In genomic region chr4:100289980-100290379, GRCh38 we compare ENCODE assay signal across 26 cellular contexts.
DNase-seq lines count a peak whose midpoint lies in the region; TF ChIP-seq lines count a peak whose summit lies in the region.
"Had no signal": no experiment of that assay in that cellular context is flagged by ENCODE, and none has a peak within 500 bp of the region (broad histone marks: within the 10 kb centered on the region; RNA-seq: fewer than 3 reads in every experiment).

No MANE protein-coding gene starts in this region.

- no TSS peak for BruUV-seq in MCF 10A (replicated peaks; lab: Mats Ljungman, UMichigan)

- H3K9ac ChIP-seq in SK-N-SH, result peak overlapping the region; percentile 3; the same call in 1 of the 2 replicates

- peaks cover 20% of the 10 kb centered on the region for H3K4me1 Mint-ChIP-seq in MCF 10A (ENCODE audit: insufficient read depth, unreplicated experiment)
- H3K4me1 Mint-ChIP-seq: activated B cell treated with CpG ODN at 0.5 μM for 24 hours had no signal

- H3K27ac ChIP-seq in breast epithelium (peak overlapping the region in 1 of 2 donors; percentile 14), SK-N-SH (ENCODE audit: low read depth in 2 of 2, low read length in 1 of 2) (peak overlapping the region; percentile 64 to 69; a peak in 3 of 4 replicates), suprapubic skin (peak overlapping the region; percentile 9), testis (no peak overlapping the region), WERI-Rb-1 (no peak overlapping the region)
- H3K27ac ChIP-seq: body of pancreas, colonic mucosa, left ventricle myocardium inferior, right lobe of liver, SJCRH30, upper lobe of right lung had no signal

- no peaks in the 10 kb centered on the region for H3K79me2 ChIP-seq in SK-N-SH (ENCODE audit: insufficient read depth)

- H3K9me2 ChIP-seq in SK-N-SH, result no peaks in the 10 kb centered on the region

- peaks cover 12% of the 10 kb centered on the region for H3F3A ChIP-seq in SK-N-SH (replicated peaks; ENCODE audit: insufficient read depth)

- intact Hi-C loops in MCF 10A (cut with micrococcal nuclease) (no loop called here), breast epithelium (cut with DNase I; ENCODE audit: low total_unique reads) (no loop called here), testis (cut with DNase I; ENCODE audit: low total_unique reads) (no loop called here)

- H3K27me3 Mint-ChIP-seq in MCF 10A (ENCODE audit: insufficient read depth, unreplicated experiment), result no peaks in the 10 kb centered on the region

- CTCF ChIA-PET in MCF 10A (lab: Yijun Ruan, JAX) (no interaction called here), SK-N-SH (lab: Yijun Ruan, JAX) (no interaction called here)

- H3K4me2 ChIP-seq in SK-N-SH, result peak overlapping the region; percentile 34; the same call in 1 of the 2 replicates

- H3K4me1 ChIP-seq in breast epithelium (no peaks in the 10 kb centered on the region), SK-N-SH (ENCODE audit: control insufficient read depth in 1 of 2, insufficient read depth in 2 of 2, low read depth in 1 of 2, low read length in 1 of 2) (peaks cover 3 to 20% of the 10 kb centered on the region in 2 experiments; a peak in 3 of 4 replicates), suprapubic skin (no peaks in the 10 kb centered on the region), testis (no peaks in the 10 kb centered on the region)
- H3K4me1 ChIP-seq: body of pancreas, colonic mucosa, right lobe of liver, SJCRH30, upper lobe of right lung had no signal

- H3K36me3 Mint-ChIP-seq in MCF 10A (ENCODE audit: insufficient read depth, unreplicated experiment), result no peaks in the 10 kb centered on the region

- peaks cover 7% of the 10 kb centered on the region for H3K9me3 Mint-ChIP-seq in MCF 10A (ENCODE audit: unreplicated experiment)
- H3K9me3 Mint-ChIP-seq: activated B cell treated with CpG ODN at 0.5 μM for 24 hours; neural crest cell; T-helper 2 cell treated with Interferon-gamma antibody and Interleukin-4, amounts not matched to agents 5 μg/mL and 100 μg/mL, for 36 hours had no signal

- POLR2A ChIA-PET in MCF 10A (lab: Yijun Ruan, JAX) (interaction anchor here (1.4 kb wide), 1 partner anchor 10 kb away, joined by 5 read pairs; no protein-coding TSS in a partner anchor), SK-N-SH (lab: Yijun Ruan, JAX) (no interaction called here)

- H3K9me3 ChIP-seq in breast epithelium, result no peaks in the 10 kb centered on the region
- H3K9me3 ChIP-seq in SK-N-SH, result no peaks in the 10 kb centered on the region
- no peaks in the 10 kb centered on the region for H3K9me3 ChIP-seq in suprapubic skin
- no peaks in the 10 kb centered on the region for H3K9me3 ChIP-seq in testis
- H3K9me3 ChIP-seq in WERI-Rb-1 (ENCODE audit: severe bottlenecking), result no peaks in the 10 kb centered on the region
- H3K9me3 ChIP-seq: body of pancreas, colonic mucosa, left ventricle myocardium inferior, right lobe of liver, SJCRH30, upper lobe of right lung had no signal

- no peaks in the 10 kb centered on the region for H3K36me3 ChIP-seq in breast epithelium
- H3K36me3 ChIP-seq in SK-N-SH (replicated peaks in 1 of 2; ENCODE audit: control insufficient read depth in 1 of 2, insufficient read depth in 2 of 2, low read length in 1 of 2), result no peaks in the 10 kb centered on the region
- H3K36me3 ChIP-seq in suprapubic skin, result no peaks in the 10 kb centered on the region
- no peaks in the 10 kb centered on the region for H3K36me3 ChIP-seq in testis (ENCODE audit: low read depth, missing control alignments)
- H3K36me3 ChIP-seq in WERI-Rb-1, result no peaks in the 10 kb centered on the region
- H3K36me3 ChIP-seq: colonic mucosa, left ventricle myocardium inferior, right lobe of liver, SJCRH30, upper lobe of right lung had no signal

- H3K27me3 ChIP-seq in breast epithelium, result no peaks in the 10 kb centered on the region
- H3K27me3 ChIP-seq in SK-N-SH (ENCODE audit: insufficient read depth), result no peaks in the 10 kb centered on the region
- no peaks in the 10 kb centered on the region for H3K27me3 ChIP-seq in suprapubic skin
- H3K27me3 ChIP-seq in testis, result no peaks in the 10 kb centered on the region
- no peaks in the 10 kb centered on the region for H3K27me3 ChIP-seq in WERI-Rb-1 (ENCODE audit: insufficient read depth, low read depth, severe bottlenecking)
- H3K27me3 ChIP-seq: body of pancreas, colonic mucosa, right lobe of liver, SJCRH30, upper lobe of right lung had no signal

- TF ChIP-seq CTCF in MCF 10A (IDR thresholded peaks at IDR 0.05; ENCODE audit: unreplicated experiment) (no peak), breast epithelium (IDR thresholded peaks at IDR 0.05) (no peak), SK-N-SH (IDR thresholded peaks at IDR 0.05) (no peak), fibroblast of the aortic adventitia (IDR thresholded peaks at IDR 0.05; ENCODE audit: insufficient read depth, low read length) (no peak), suprapubic skin (IDR thresholded peaks at IDR 0.05) (no peak), testis (IDR thresholded peaks at IDR 0.05) (no peak), WERI-Rb-1 (IDR thresholded peaks at IDR 0.05; ENCODE audit: low read depth, low read length) (no peak)

- WGBS in SK-N-SH (ENCODE audit: low lambda C conversion rate), result 6% methylated on average over 1 of the region's 1 CpG
- WGBS in suprapubic skin, result 40% methylated on average over 1 of the region's 1 CpG
- WGBS in testis, 2 donors, result 65 to 70% methylated on average over 1 of the region's 1 CpG

- H4K20me1 ChIP-seq in SK-N-SH (ENCODE audit: insufficient read depth), result no peaks in the 10 kb centered on the region

- TF ChIP-seq RAD21 in SK-N-SH (IDR thresholded peaks at IDR 0.05; ENCODE audit: low read length), result no peak

- TF ChIP-seq EP300 in SK-N-SH (IDR thresholded peaks at IDR 0.05; ENCODE audit: borderline replicate concordance in 1 of 2, low read depth in 1 of 2, low read length in 1 of 2) (no peak), suprapubic skin (IDR thresholded peaks at IDR 0.05) (no peak)

- H2AFZ ChIP-seq in SK-N-SH (ENCODE audit: low read depth), result peak overlapping the region; percentile 75

- H3K27ac Mint-ChIP-seq in MCF 10A (ENCODE audit: low read depth, unreplicated experiment), result peak overlapping the region; percentile 13
- H3K27ac Mint-ChIP-seq: activated B cell treated with CpG ODN at 0.5 μM for 24 hours; T-helper 2 cell treated with Interferon-gamma antibody and Interleukin-4, amounts not matched to agents 5 μg/mL and 100 μg/mL, for 36 hours had no signal

- H3K4me3 ChIP-seq in breast epithelium (no peak overlapping the region), SK-N-SH (ENCODE audit: low read depth in 2 of 2, low read length in 1 of 2) (no peak overlapping the region), fibroblast of the aortic adventitia (ENCODE audit: low read depth, low read length) (no peak overlapping the region), suprapubic skin (no peak overlapping the region), testis (no peak overlapping the region), WERI-Rb-1 (ENCODE audit: low read depth, low read length) (no peak overlapping the region)
- H3K4me3 ChIP-seq: body of pancreas, colonic mucosa, K562, left ventricle myocardium inferior, right lobe of liver, SJCRH30, upper lobe of right lung had no signal

- DNase-seq in MCF 10A (ENCODE audit: unreplicated experiment) (no peak), breast epithelium (ENCODE audit: low spot score in 2 of 2) (no peak), SK-N-SH (no peak), fibroblast of the aortic adventitia (ENCODE audit: low read depth) (peak; percentile 36), suprapubic skin (ENCODE audit: low spot score in 2 of 2) (no peak), testis (no peak), WERI-Rb-1 (no peak), HuH-7 (ENCODE audit: low spot score) (no peak)
- DNase-seq: 8988T; activated B cell treated with CpG ODN at 0.5 μM for 24 hours; activated CD4-positive, alpha-beta T cell treated with anti-CD3 and anti-CD28 coated beads, Interleukin-2, amount 50 U/mL, for 48 hours; activated effector memory CD4-positive, alpha-beta T cell treated with anti-CD3 and anti-CD28 coated beads, Interleukin-2, amount 50 U/mL, for 16 hours; body of pancreas; colonic mucosa; COR-L47; DND-41; left ventricle myocardium inferior; NCI-H187; NCI-H774; right lobe of liver; SJCRH30; stimulated activated CD4-positive, alpha-beta T cell treated with anti-CD3 and anti-CD28 coated beads, Interleukin-15, amount 100 ng/mL, for 24 hours; upper lobe of right lung had no signal

- H3K4me3 Mint-ChIP-seq in MCF 10A (ENCODE audit: unreplicated experiment), result no peak overlapping the region
- H3K4me3 Mint-ChIP-seq: activated B cell treated with CpG ODN at 0.5 μM for 24 hours; neural crest cell; T-helper 2 cell treated with Interferon-gamma antibody and Interleukin-4, amounts not matched to agents 5 μg/mL and 100 μg/mL, for 36 hours had no signal

- TF ChIP-seq POLR2A in breast epithelium (IDR thresholded peaks at IDR 0.05) (no peak), suprapubic skin (IDR thresholded peaks at IDR 0.05) (no peak), testis (IDR thresholded peaks at IDR 0.05) (no peak)

TF ChIP-seq in SK-N-SH, 30 proteins besides CTCF, POLR2A, EP300 and RAD21:
- no peak for TF ChIP-seq POLR2AphosphoS5 (IDR thresholded peaks at IDR 0.05; ENCODE audit: low read depth, low read length)
- TF ChIP-seq PBX3 (IDR thresholded peaks at IDR 0.05), result no peak
- TF ChIP-seq JUND (IDR thresholded peaks at IDR 0.05), result 0 out of 2 replicates have a peak, but pooled peaks have one; percentile 4

Comparison
In these comparisons a context has a peak if more than half of its experiments do, and no peak if none do; other contexts are left out.
1. H3K27ac ChIP-seq: peak in SK-N-SH (2 of 2) and suprapubic skin (single experiment); none in testis (0 of 2) and WERI-Rb-1 (single experiment).